Comparison of ENCODE assay signal across 8 cellular contexts in genomic region chr1:35769188-35769758, GRCh38. TPM values are rescaled to one million over a fixed set of nuclear protein-coding genes. Genes with fewer than 3 reads are reported as not detected.
DNase-seq lines count a peak whose midpoint lies in the region; ATAC-seq and TF ChIP-seq lines count a peak whose summit lies in the region.

No MANE protein-coding gene starts in this region.

- ATAC-seq in GM21526 (IDR thresholded peaks at IDR 0.05; ENCODE audit: low FRiP score, unreplicated experiment) (peak; percentile 67), esophagus mucosa (peak; percentile 91)

- H4K20me1 ChIP-seq in OCI-LY7 (ENCODE audit: insufficient read depth, low read length), result peaks cover 13% of the 10 kb centered on the region; the same call in 1 of the 2 replicates

- DNase-seq in DMS153 (lab: John Stamatoyannopoulos, UW) (peak; percentile 91), HuH-7 (ENCODE audit: low spot score) (peak; percentile 87), OCI-LY7 (ENCODE audit: low spot score) (peak; percentile 95), activated T-cell treated with anti-CD3 and anti-CD28 coated beads for 48 hours (ENCODE audit: low read depth) (peak; percentile 82)
- DNase-seq in stimulated activated CD8-positive, alpha-beta memory T cell treated with anti-CD3 and anti-CD28 coated beads, Interleukin-7, amount 100 ng/mL, for 24 hours (ENCODE audit: low read depth), result peak; percentile 66

- H3K27ac ChIP-seq in OCI-LY7 (ENCODE audit: low read depth, low read length, poor library complexity, severe bottlenecking), result peak overlapping the region; percentile 90
- H3K27ac ChIP-seq in muscle layer of duodenum (ENCODE audit: low read length), result no peak overlapping the region

- no peaks in the 10 kb centered on the region for H3K27me3 ChIP-seq in muscle layer of duodenum (ENCODE audit: low read depth, low read length)

- intact Hi-C loops in OCI-LY7 (cut with micrococcal nuclease; ENCODE audit: unreplicated experiment), result loop anchor here (1.0 kb wide), 1 partner anchor 212 kb away; the partner anchor contains the start of genes KIAA0319L and NCDN

- no TSS peak for BruUV-seq in OCI-LY7 (replicated peaks; lab: Mats Ljungman, UMichigan)

- H3K4me3 ChIP-seq in OCI-LY7 (ENCODE audit: low read depth, low read length, poor library complexity, severe bottlenecking), result peak overlapping the region; percentile 91
- H3K4me3 ChIP-seq in muscle layer of duodenum (ENCODE audit: low read depth in 1 of 2, low read length in 2 of 2), result peak overlapping the region; percentile 75 to 99

- TF ChIP-seq CTCF in OCI-LY7 (conservative IDR thresholded peaks at IDR 0.05; ENCODE audit: low read length), result peak; percentile 49

- POLR2A ChIA-PET in OCI-LY7 (lab: Charles Lee), result interaction anchor here (0.5 to 2.5 kb wide), 17 partner anchors 9 to 505 kb away, joined by 3 to 11 read pairs (median 4); no protein-coding TSS in a partner anchor

- H3K36me3 ChIP-seq in OCI-LY7 (ENCODE audit: insufficient read depth, low read length), result peaks cover 25% of the 10 kb centered on the region
- no peaks in the 10 kb centered on the region for H3K36me3 ChIP-seq in muscle layer of duodenum (ENCODE audit: control insufficient read depth in 1 of 2, insufficient read depth in 2 of 2, low read length in 2 of 2)

- H3K4me2 ChIP-seq in OCI-LY7 (ENCODE audit: low read length), result peak overlapping the region; percentile 73

- H3K4me1 ChIP-seq in OCI-LY7 (ENCODE audit: insufficient read depth, low read length, poor library complexity, severe bottlenecking) (peaks cover 15% of the 10 kb centered on the region), muscle layer of duodenum (ENCODE audit: control insufficient read depth in 1 of 2, insufficient read depth in 2 of 2, low read length in 2 of 2) (no peaks in the 10 kb centered on the region)

- no peaks in the 10 kb centered on the region for H3K9me2 ChIP-seq in OCI-LY7 (ENCODE audit: insufficient read depth, low read length)

- peak overlapping the region; percentile 84; the same call in 1 of the 2 replicates for H2AFZ ChIP-seq in OCI-LY7 (ENCODE audit: low read length)

- CTCF ChIA-PET in OCI-LY7 (lab: Charles Lee; ENCODE audit: unreplicated experiment), result interaction anchor here (0.5 to 1.3 kb wide), 3 partner anchors 9 to 331 kb away, joined by 3 to 4 read pairs (median 3); no protein-coding TSS in a partner anchor

- H3K79me2 ChIP-seq in OCI-LY7 (ENCODE audit: insufficient read depth, low read depth, low read length), result peaks cover 47% of the 10 kb centered on the region

- H3K9me3 ChIP-seq in OCI-LY7 (ENCODE audit: low read length), result no peaks in the 10 kb centered on the region
- no peaks in the 10 kb centered on the region for H3K9me3 ChIP-seq in muscle layer of duodenum (ENCODE audit: control insufficient read depth in 1 of 2, low read length in 2 of 2)

RNA-seq across cellular contexts. Expression of gene CLSPN, which starts 0.5 kb away (rescaled TPM):
- total RNA-seq in OCI-LY7 (2014; rRNA removed; shearing (Covaris generic)), result 28.7 and 33.2 TPM in 2 replicates
- total RNA-seq in OCI-LY7 (2022) (67.9 and 68.5 TPM in 2 replicates), esophagus mucosa (4.1 TPM)

RNA-seq across cellular contexts. Expression of gene AGO4, which starts 38.5 kb away (rescaled TPM):
- 6.5 and 14.1 TPM in 2 replicates for total RNA-seq in OCI-LY7 (2014; rRNA removed; shearing (Covaris generic))
- 18.6 and 22.3 TPM in 2 replicates for total RNA-seq in OCI-LY7 (2022)
- 5.6 TPM for total RNA-seq in esophagus mucosa

RNA-seq across cellular contexts. Expression of gene C1orf216, which starts 50.6 kb away (rescaled TPM):
- 7.2 and 8.8 TPM in 2 replicates for total RNA-seq in OCI-LY7 (2014; rRNA removed; shearing (Covaris generic))
- total RNA-seq in OCI-LY7 (2022), result 15.0 and 15.3 TPM in 2 replicates
- total RNA-seq in esophagus mucosa, result 1.4 TPM
